Comparison of ENCODE assay signal across 22 cellular contexts in genomic region chr3:53075743-53076140, GRCh38.
"Had no signal": no experiment of that assay in that cellular context is flagged by ENCODE, and none has a peak within 500 bp of the region (broad histone marks: within the 10 kb centered on the region; RNA-seq: fewer than 3 reads in every experiment).

No MANE protein-coding gene starts in this region.

- H3K36me3 ChIP-seq: cardiac muscle cell, lower lobe of right lung had no signal

- H3K4me1 ChIP-seq: foreskin keratinocyte had no signal

- H3K27ac Mint-ChIP-seq: activated CD8-positive, alpha-beta T cell treated with anti-CD3 and anti-CD28 coated beads, Interleukin-2, amount 10 ng/mL, durations not matched to agents 7 days and 5 days; activated T-cell treated with anti-CD3 and anti-CD28 coated beads, Interleukin-2, amount 50 U/mL, for 72 hours; endodermal cell; natural killer cell treated with Interleukin-12 subunit alpha and Interleukin-12 subunit beta and Interleukin-15 and Interleukin-18, amount 100 ng/mL, for 72 hours had no signal

- H3K4me3 ChIP-seq: cardiac muscle cell, dorsolateral prefrontal cortex, lower lobe of right lung, tibial artery had no signal

- H3K4me3 Mint-ChIP-seq: activated CD4-positive, alpha-beta T cell treated with anti-CD3 and anti-CD28 coated beads, Interleukin-2, amount 10 ng/mL, durations not matched to agents 7 days and 5 days; activated CD8-positive, alpha-beta T cell treated with anti-CD3 and anti-CD28 coated beads, Interleukin-2, amount 10 ng/mL, durations not matched to agents 7 days and 5 days; activated T-cell treated with anti-CD3 and anti-CD28 coated beads, Interleukin-2, amount 50 U/mL, for 72 hours; endodermal cell; natural killer cell treated with Interleukin-12 subunit alpha and Interleukin-12 subunit beta and Interleukin-15 and Interleukin-18, amount 100 ng/mL, for 72 hours had no signal

- H3K9me3 ChIP-seq: lower lobe of right lung, tibial artery had no signal

- ATAC-seq: activated CD8-positive, alpha-beta T cell treated with anti-CD3 and anti-CD28 coated beads, Interleukin-2, amount 10 ng/mL, durations not matched to agents 7 days and 5 days; activated naive CD4-positive, alpha-beta T cell treated with anti-CD3 and anti-CD28 coated beads, Interleukin-2, amount 50 U/mL, for 72 hours; activated T-cell treated with anti-CD3 and anti-CD28 coated beads, Interleukin-2, amount 50 U/mL, for 72 hours; foreskin keratinocyte; left colon; lower lobe of right lung; natural killer cell treated with Interleukin-12 subunit alpha and Interleukin-12 subunit beta and Interleukin-15 and Interleukin-18, amount 100 ng/mL, for 72 hours had no signal

- H3K27me3 ChIP-seq: dorsolateral prefrontal cortex, foreskin keratinocyte, tibial artery had no signal

- H3K9me3 Mint-ChIP-seq: activated CD4-positive, alpha-beta T cell treated with anti-CD3 and anti-CD28 coated beads, Interleukin-2, amount 10 ng/mL, durations not matched to agents 7 days and 5 days; activated naive CD4-positive, alpha-beta T cell treated with anti-CD3 and anti-CD28 coated beads, Interleukin-2, amount 50 U/mL, for 72 hours; activated T-cell treated with anti-CD3 and anti-CD28 coated beads, Interleukin-2, amount 50 U/mL, for 72 hours; endodermal cell; natural killer cell treated with Interleukin-12 subunit alpha and Interleukin-12 subunit beta and Interleukin-15 and Interleukin-18, amount 100 ng/mL, for 72 hours had no signal

- H3K36me3 Mint-ChIP-seq: activated naive CD4-positive, alpha-beta T cell treated with anti-CD3 and anti-CD28 coated beads, Interleukin-2, amount 50 U/mL, for 72 hours; natural killer cell treated with Interleukin-12 subunit alpha and Interleukin-12 subunit beta and Interleukin-15 and Interleukin-18, amount 100 ng/mL, for 72 hours had no signal

- H3K27me3 Mint-ChIP-seq: activated CD4-positive, alpha-beta T cell treated with anti-CD3 and anti-CD28 coated beads, Interleukin-2, amount 10 ng/mL, durations not matched to agents 7 days and 5 days; natural killer cell treated with Interleukin-12 subunit alpha and Interleukin-12 subunit beta and Interleukin-15 and Interleukin-18, amount 100 ng/mL, for 72 hours had no signal

- DNase-seq: activated CD4-positive, alpha-beta T cell treated with anti-CD3 and anti-CD28 coated beads, Interleukin-2, amount 10 ng/mL, durations not matched to agents 7 days and 5 days; activated CD8-positive, alpha-beta T cell treated with anti-CD3 and anti-CD28 coated beads, Interleukin-2, amount 10 ng/mL, durations not matched to agents 7 days and 5 days; activated gamma-delta T cell treated with Interleukin-2 at 50 U/mL for 16 hours; activated T-cell treated with anti-CD3 and anti-CD28 coated beads, Interleukin-2, amount 50 U/mL, for 72 hours; amniotic stem cell; endodermal cell; foreskin keratinocyte; hippocampal formation; left colon; lower lobe of right lung; stimulated activated CD4-positive, alpha-beta T cell treated with anti-CD3 and anti-CD28 coated beads, Interleukin-12 subunit alpha, Interleukin-12 subunit beta, amount 100 ng/mL, for 4 hours; stimulated activated CD4-positive, alpha-beta T cell treated with anti-CD3 and anti-CD28 coated beads, Interleukin-1b, Interleukin-23, amount 100 ng/mL, for 48 hours; stimulated activated CD8-positive, alpha-beta memory T cell treated with anti-CD3 and anti-CD28 coated beads, Interleukin-4, amount 100 ng/mL, for 48 hours; stimulated activated naive CD4-positive, alpha-beta T cell treated with Interleukin-2 at 50 U/mL for 16 hours; T1000 had no signal

- H3K27ac ChIP-seq: cardiac muscle cell, dorsolateral prefrontal cortex, epithelial cell of prostate, foreskin keratinocyte, lower lobe of right lung, parathyroid adenoma, tibial artery had no signal

- H3K9ac ChIP-seq: parathyroid adenoma had no signal

- H2AFZ ChIP-seq: parathyroid adenoma had no signal
